14 cellular contexts compared by ENCODE assay signal in the genomic region with DNA sequence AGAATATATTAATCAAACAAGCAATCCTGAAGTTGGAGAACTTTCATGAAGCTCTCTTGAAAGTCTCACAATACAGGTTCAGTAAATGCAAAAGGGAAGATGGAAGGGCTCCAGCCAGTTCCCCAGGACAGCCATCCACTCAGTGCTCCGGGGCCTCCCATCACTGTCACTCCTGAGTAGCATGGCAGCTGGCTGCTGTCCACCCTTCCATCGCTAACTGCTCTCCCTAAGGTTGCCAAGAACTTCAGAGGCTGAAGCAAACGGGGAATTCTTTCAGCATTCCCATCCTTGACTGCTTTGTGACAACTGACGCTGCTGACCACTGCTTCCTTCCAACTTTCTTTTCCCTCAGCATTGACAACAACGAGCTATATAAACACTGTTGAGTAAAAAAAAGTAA.
DNase-seq lines count a peak whose midpoint lies in the region; ATAC-seq and TF ChIP-seq lines count a peak whose summit lies in the region.
"Had no signal": no experiment of that assay in that cellular context is flagged by ENCODE, and none has a peak within 500 bp of the region (broad histone marks: within the 10 kb centered on the region; RNA-seq: fewer than 3 reads in every experiment).

No MANE protein-coding gene starts in this region.

- H3K18ac ChIP-seq in H9 (ENCODE audit: insufficient read length, low read depth, low read length), result no peak overlapping the region
- H3K18ac ChIP-seq in neuronal stem cell (ENCODE audit: low read length), result no peak overlapping the region

- H3K9ac ChIP-seq in H9 (ENCODE audit: extremely low read depth, insufficient read length, low read length) (no peak overlapping the region), neuronal stem cell (ENCODE audit: low read depth, low read length, poor library complexity) (no peak overlapping the region)
- H3K9ac ChIP-seq: KMS-11 had no signal

- H3K27ac Mint-ChIP-seq in H9, result peak overlapping the region in 1 of 3 experiments; percentile 9; a peak in 2 of 7 replicates
- H3K27ac Mint-ChIP-seq in chondrocyte (ENCODE audit: unreplicated experiment), result peak overlapping the region; percentile 52
- H3K27ac Mint-ChIP-seq: CD4-positive, CD25-positive, alpha-beta regulatory T cell; GM23338 had no signal

- H3K27me3 ChIP-seq in H9 (ENCODE audit: insufficient read depth, low read length) (no peaks in the 10 kb centered on the region), heart right ventricle (no peaks in the 10 kb centered on the region), neuronal stem cell (ENCODE audit: control insufficient read depth in 3 of 3, insufficient read depth in 3 of 3, low read depth in 1 of 3, low read length in 3 of 3) (no peaks in the 10 kb centered on the region)

- H3K79me1 ChIP-seq in H9 (ENCODE audit: insufficient read depth, low read depth, low read length, poor library complexity, severe bottlenecking) (no peaks in the 10 kb centered on the region), neuronal stem cell (ENCODE audit: low read depth, low read length) (no peaks in the 10 kb centered on the region)

- no peaks in the 10 kb centered on the region for H3K23me2 ChIP-seq in H9 (ENCODE audit: insufficient read length, low read depth, low read length, poor library complexity, severe bottlenecking)

- no peak overlapping the region for H3T11ph ChIP-seq in H9 (ENCODE audit: low read length)

- H3K4me1 ChIP-seq in H9 (ENCODE audit: insufficient read depth, low read length) (no peaks in the 10 kb centered on the region), heart right ventricle (peaks cover 0 to 16% (median 0%) of the 10 kb centered on the region in 9 donors), neuronal stem cell (ENCODE audit: control insufficient read depth in 2 of 2, insufficient read depth in 1 of 2, low read depth in 1 of 2, low read length in 2 of 2) (peaks cover 0 to 5% of the 10 kb centered on the region in 2 donors)

- ATAC-seq in heart right ventricle, result peak; percentile 33 to 96 (median 90)
- no peak for ATAC-seq in HG03135 (IDR thresholded peaks at IDR 0.05; ENCODE audit: unreplicated experiment)
- ATAC-seq: GM23338 had no signal

- H3K14ac ChIP-seq in H9 (ENCODE audit: insufficient read depth, low read length) (0 out of 2 replicates have a peak overlapping the region, but pooled peaks have one; percentile 75), neuronal stem cell (ENCODE audit: low read length) (peak overlapping the region; percentile 13)

- H3K27me3 Mint-ChIP-seq in H9 (ENCODE audit: low read depth), result no peaks in the 10 kb centered on the region
- H3K27me3 Mint-ChIP-seq in chondrocyte (ENCODE audit: low read depth), result no peaks in the 10 kb centered on the region
- H3K27me3 Mint-ChIP-seq: CD4-positive, CD25-positive, alpha-beta regulatory T cell had no signal

- no peak overlapping the region for H4K5ac ChIP-seq in H9 (ENCODE audit: insufficient read length, low read depth, low read length)

- H3K56ac ChIP-seq in H9 (ENCODE audit: insufficient read length, low read depth, low read length), result no peak overlapping the region

- intact Hi-C loops in heart right ventricle (cut with DNase I), result no loop called here

- no peaks in the 10 kb centered on the region for H3K9me3 ChIP-seq in H9 (ENCODE audit: control insufficient read depth, low read depth, low read length)
- no peaks in the 10 kb centered on the region for H3K9me3 ChIP-seq in heart right ventricle
- peaks cover 0 to 5% of the 10 kb centered on the region in 2 donors for H3K9me3 ChIP-seq in neuronal stem cell (replicated peaks in 1 of 2; ENCODE audit: control insufficient read depth in 2 of 2, insufficient read depth in 1 of 2, low read depth in 1 of 2, low read length in 2 of 2)

- H3K4ac ChIP-seq in H9 (ENCODE audit: low read depth, low read length), result no peak overlapping the region
- no peak overlapping the region for H3K4ac ChIP-seq in neuronal stem cell (ENCODE audit: low read length)

- H4K8ac ChIP-seq in H9 (replicated peaks; ENCODE audit: insufficient read length, low read depth, low read length) (no peak overlapping the region), neuronal stem cell (ENCODE audit: low read depth, low read length) (no peak overlapping the region)

- no peak overlapping the region for H4K91ac ChIP-seq in H9 (ENCODE audit: insufficient read length, low read depth, low read length)
- no peak overlapping the region for H4K91ac ChIP-seq in neuronal stem cell (ENCODE audit: low read depth, low read length, poor library complexity)

- H2BK120ac ChIP-seq in H9 (ENCODE audit: low read depth, low read length, poor library complexity, severe bottlenecking) (no peak overlapping the region), neuronal stem cell (ENCODE audit: low read depth, low read length) (no peak overlapping the region)

- H3K79me2 ChIP-seq in H9 (ENCODE audit: insufficient read depth, low read length), result no peaks in the 10 kb centered on the region

- H2BK20ac ChIP-seq in H9 (ENCODE audit: low read depth, low read length, poor library complexity, severe bottlenecking), result no peak overlapping the region

- H2AFZ ChIP-seq in H9 (ENCODE audit: low read length) (no peak overlapping the region), neuronal stem cell (ENCODE audit: low read length) (no peak overlapping the region)
- H2AFZ ChIP-seq: GM23338 had no signal

- H2BK15ac ChIP-seq in H9 (ENCODE audit: low read depth, low read length), result no peak overlapping the region
- no peak overlapping the region for H2BK15ac ChIP-seq in neuronal stem cell (ENCODE audit: low read length)

- no peak overlapping the region for H3K4me2 ChIP-seq in H9 (ENCODE audit: insufficient read depth, insufficient read length, low read length)
- no peak overlapping the region for H3K4me2 ChIP-seq in neuronal stem cell (ENCODE audit: insufficient read depth, low read length, poor library complexity, severe bottlenecking)
- H3K4me2 ChIP-seq: GM23338, KMS-11 had no signal

- no peaks in the 10 kb centered on the region for H4K20me1 ChIP-seq in H9 (ENCODE audit: control insufficient read depth, insufficient read depth, insufficient read length)

- no peak overlapping the region for H3K27ac ChIP-seq in H9 (ENCODE audit: insufficient read length, low read depth, low read length)
- H3K27ac ChIP-seq in heart right ventricle, result no peak overlapping the region
- no peak overlapping the region for H3K27ac ChIP-seq in neuronal stem cell (replicated peaks; ENCODE audit: low read length)
- H3K27ac ChIP-seq: KMS-11 had no signal

- no peak overlapping the region for H3K4me3 ChIP-seq in heart right ventricle
- H3K4me3 ChIP-seq in neuronal stem cell (ENCODE audit: low read length in 2 of 2), result no peak overlapping the region
- H3K4me3 ChIP-seq: GM23338 had no signal

- no peak overlapping the region for H2AK5ac ChIP-seq in H9 (ENCODE audit: insufficient read length, low read length)
- H2AK5ac ChIP-seq in neuronal stem cell (ENCODE audit: low read depth, low read length), result no peak overlapping the region

- H3K36me3 ChIP-seq in heart right ventricle (no peaks in the 10 kb centered on the region), neuronal stem cell (replicated peaks in 1 of 2; ENCODE audit: control insufficient read depth in 2 of 2, insufficient read depth in 2 of 2, low read length in 2 of 2) (no peaks in the 10 kb centered on the region)

- no peak overlapping the region for H2BK5ac ChIP-seq in H9 (ENCODE audit: insufficient read length, low read length)
- no peak overlapping the region for H2BK5ac ChIP-seq in neuronal stem cell (ENCODE audit: low read length)

- peaks cover 3 to 10% (median 5%) of the 10 kb centered on the region in 3 experiments; a peak in 4 of 7 replicates for H3K36me3 Mint-ChIP-seq in H9 (ENCODE audit: insufficient read depth in 1 of 3, low read depth in 3 of 3)
- H3K36me3 Mint-ChIP-seq in chondrocyte (ENCODE audit: low read depth), result no peaks in the 10 kb centered on the region

- no CpG with 5 or more reads among the region's 5 CpGs for WGBS in H9 (ENCODE audit: extremely low coverage, insufficient read length, low lambda C conversion rate)
- WGBS in heart right ventricle, 2 donors, result 27 to 33% methylated on average over 5 of the region's 5 CpGs
- no CpG with 5 or more reads among the region's 5 CpGs for WGBS in neuronal stem cell (ENCODE audit: extremely low coverage in 2 of 2, insufficient read length in 2 of 2, insufficient replicate concordance in 1 of 2), 2 donors

- H2BK12ac ChIP-seq in H9 (ENCODE audit: insufficient read length, low read depth, low read length) (no peak overlapping the region), neuronal stem cell (ENCODE audit: low read length) (no peak overlapping the region)

- DNase-seq in H9 (no peak), chondrocyte (ENCODE audit: low spot score) (no peak), heart right ventricle (peak; percentile 48 to 60), neuronal stem cell (ENCODE audit: low spot score) (no peak), inferior parietal cortex (ENCODE audit: extremely low spot score) (no peak)
- DNase-seq in stimulated activated CD8-positive, alpha-beta memory T cell treated with anti-CD3 and anti-CD28 coated beads, Interleukin-4, amount 100 ng/mL, for 48 hours, result no peak
- DNase-seq: AML-193; Calu3; CD4-positive, CD25-positive, alpha-beta regulatory T cell; NCI-H1105; NCI-H1694 treated with DMSO at 0.1 percent for 48 hours had no signal

- no peak overlapping the region for H3K23ac ChIP-seq in H9 (ENCODE audit: insufficient read length, low read depth, low read length)
- H3K23ac ChIP-seq in neuronal stem cell (ENCODE audit: low read depth, low read length, poor library complexity), result no peak overlapping the region

- TF ChIP-seq CTCF in H9 (conservative IDR thresholded peaks at IDR 0.05), result no peak
- no peak for TF ChIP-seq CTCF in chondrocyte (IDR thresholded peaks at IDR 0.05)
- no peak for TF ChIP-seq CTCF in heart right ventricle (IDR thresholded peaks at IDR 0.05)

- H3K4me1 Mint-ChIP-seq in H9 (peaks cover 0 to 3% of the 10 kb centered on the region in 2 experiments; a peak in 1 of 4 replicates), chondrocyte (ENCODE audit: low read depth) (peaks cover 12% of the 10 kb centered on the region)

- H3K9me3 Mint-ChIP-seq in H9 (peaks cover 0 to 6% of the 10 kb centered on the region in 2 experiments; a peak in 3 of 5 replicates), chondrocyte (ENCODE audit: low read depth) (no peaks in the 10 kb centered on the region)

- H3K4me3 Mint-ChIP-seq in H9 (no peak overlapping the region), chondrocyte (ENCODE audit: unreplicated experiment) (no peak overlapping the region)
- H3K4me3 Mint-ChIP-seq: CD4-positive, CD25-positive, alpha-beta regulatory T cell; GM23338 had no signal

Comparison
In these comparisons a context has a peak if more than half of its experiments do, and no peak if none do; other contexts are left out.
1. DNase-seq: peak in heart right ventricle (2 of 2); none in H9 (single experiment), chondrocyte (single experiment), neuronal stem cell (single experiment), stimulated activated CD8-positive, alpha-beta memory T cell treated with anti-CD3 and anti-CD28 coated beads, Interleukin-4, amount 100 ng/mL, for 48 hours (single experiment) and inferior parietal cortex (single experiment).